Comparison of ENCODE assay signal across 2 cellular contexts in the genomic region with DNA sequence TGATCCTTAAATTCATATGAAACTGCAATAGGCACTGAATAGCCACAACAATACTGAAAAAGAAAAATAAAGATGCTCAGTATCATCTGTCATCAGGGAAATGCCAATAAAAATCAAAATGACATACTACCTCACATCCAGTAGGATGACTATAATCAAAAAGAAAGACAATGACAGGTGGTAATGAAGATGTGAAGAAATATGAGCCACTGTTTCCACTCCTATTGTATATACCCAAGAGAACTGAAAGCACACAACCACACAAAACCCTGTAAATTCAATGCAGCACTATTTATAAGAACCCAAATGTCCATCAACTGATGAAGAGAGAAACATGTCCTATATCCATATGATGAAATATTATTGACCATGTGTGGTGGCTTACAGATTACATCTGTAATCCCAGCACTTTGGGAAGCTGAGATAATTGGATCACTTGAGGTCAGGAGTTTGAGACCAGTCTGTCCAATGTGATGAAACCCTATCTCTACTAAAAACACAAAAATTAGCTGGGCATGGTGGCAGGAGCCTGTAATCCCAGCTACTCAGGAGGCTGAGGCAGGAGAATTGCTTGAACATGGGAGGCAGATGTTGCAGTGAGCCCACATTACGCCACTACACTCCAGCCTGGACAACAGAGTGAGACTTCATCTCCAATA.
TF ChIP-seq lines count a peak whose summit lies in the region.

No MANE protein-coding gene starts in this region.

TF ChIP-seq in K562, 482 proteins besides CTCF, POLR2A, EP300 and RAD21:
- no peak for TF ChIP-seq DIDO1 (tag; IDR thresholded peaks at IDR 0.05; ENCODE audit: low read depth)
- no peak for TF ChIP-seq SREBF1 (IDR thresholded peaks at IDR 0.05; ENCODE audit: borderline replicate concordance, low read depth, low read length)
- TF ChIP-seq ARID1B (IDR thresholded peaks at IDR 0.05): peak; percentile 52
- TF ChIP-seq MBD2 (IDR thresholded peaks at IDR 0.05; ENCODE audit: borderline replicate concordance, low read depth): no peak
- TF ChIP-seq TRIM24 (IDR thresholded peaks at IDR 0.05): peak; percentile 34 to 51; a peak in 3 of 4 replicates
- TF ChIP-seq TEAD4 (IDR thresholded peaks at IDR 0.05; ENCODE audit: low read length): 0 out of 2 replicates have a peak, but pooled peaks have one; percentile 13
- TF ChIP-seq TEAD4 (CRISPR knock-in tag; IDR thresholded peaks at IDR 0.05; ENCODE audit: borderline replicate concordance): no peak
- no peak for TF ChIP-seq HDGF (IDR thresholded peaks at IDR 0.05)
- no peak for TF ChIP-seq HDAC2 (IDR thresholded peaks at IDR 0.05)
- 0 out of 2 replicates have a peak, but pooled peaks have one; percentile 38 for TF ChIP-seq ZNF134 (CRISPR knock-in tag; conservative IDR thresholded peaks at IDR 0.05)
- TF ChIP-seq CBFA2T2 (conservative IDR thresholded peaks at IDR 0.05): peak; percentile 48
- TF ChIP-seq CBFA2T3 (IDR thresholded peaks at IDR 0.05): peak; percentile 73
- TF ChIP-seq ESRRA (IDR thresholded peaks at IDR 0.05; ENCODE audit: borderline replicate concordance, low read depth): no peak
- TF ChIP-seq TAL1 (IDR thresholded peaks at IDR 0.05): peak; percentile 61
- no peak for TF ChIP-seq BHLHE40 (IDR thresholded peaks at IDR 0.05; ENCODE audit: low read length)
- TF ChIP-seq, protein P1, sequence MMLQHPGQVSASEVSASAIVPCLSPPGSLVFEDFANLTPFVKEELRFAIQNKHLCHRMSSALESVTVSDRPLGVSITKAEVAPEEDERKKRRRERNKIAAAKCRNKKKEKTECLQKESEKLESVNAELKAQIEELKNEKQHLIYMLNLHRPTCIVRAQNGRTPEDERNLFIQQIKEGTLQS (IDR thresholded peaks at IDR 0.05): peak; percentile 28; the same call in 1 of the 2 replicates
- TF ChIP-seq, protein P1 (CRISPR knock-in tag; conservative IDR thresholded peaks at IDR 0.05): no peak
- no peak for TF ChIP-seq SIN3B (IDR thresholded peaks at IDR 0.05; ENCODE audit: low read depth)
- TF ChIP-seq KDM1A (IDR thresholded peaks at IDR 0.05): no peak
- no peak for TF ChIP-seq ZNF507 (tag; conservative IDR thresholded peaks at IDR 0.05)
- no peak for TF ChIP-seq PTRF (tag; IDR thresholded peaks at IDR 0.05)
- TF ChIP-seq NCOR1 (IDR thresholded peaks at IDR 0.05): peak; percentile 38; the same call in 1 of the 2 replicates
- TF ChIP-seq POLR2AphosphoS5 (IDR thresholded peaks at IDR 0.05; ENCODE audit: control insufficient read depth, insufficient read depth, low read depth, low read length): no peak
- no peak for TF ChIP-seq ZNF212 (CRISPR knock-in tag; IDR thresholded peaks at IDR 0.05)
- TF ChIP-seq ZNF12 (CRISPR knock-in tag; IDR thresholded peaks at IDR 0.05): no peak
- TF ChIP-seq FOXP4 (CRISPR knock-in tag; IDR thresholded peaks at IDR 0.05; ENCODE audit: borderline replicate concordance): no peak
- no peak for TF ChIP-seq GATAD2B (IDR thresholded peaks at IDR 0.05; ENCODE audit: borderline replicate concordance)
- TF ChIP-seq HINFP (tag; conservative IDR thresholded peaks at IDR 0.05; ENCODE audit: low read depth): no peak
- TF ChIP-seq ZNF584 (CRISPR knock-in tag; IDR thresholded peaks at IDR 0.05; ENCODE audit: low read depth): no peak
- no peak for TF ChIP-seq HNRNPK (IDR thresholded peaks at IDR 0.05; ENCODE audit: low read depth, low read length, poor library complexity, severe bottlenecking)

TF ChIP-seq in HepG2, 621 proteins besides CTCF, POLR2A, EP300 and RAD21:
- TF ChIP-seq REPIN1 (CRISPR knock-in tag; IDR thresholded peaks at IDR 0.05; ENCODE audit: borderline replicate concordance, low read depth) (no peak), XRCC5 (optimal IDR thresholded peaks at IDR 0.05; ENCODE audit: low read length) (no peak), ZKSCAN8 (CRISPR knock-in tag; IDR thresholded peaks at IDR 0.05; ENCODE audit: borderline replicate concordance) (no peak), ZNF549 (CRISPR knock-in tag; IDR thresholded peaks at IDR 0.05) (no peak), SALL1 (CRISPR knock-in tag; IDR thresholded peaks at IDR 0.05) (no peak), POLR2AphosphoS2 (IDR thresholded peaks at IDR 0.05; ENCODE audit: low read depth, low read length) (no peak), ZNF775 (CRISPR knock-in tag; IDR thresholded peaks at IDR 0.05; ENCODE audit: borderline replicate concordance) (no peak), ZNF121 (CRISPR knock-in tag; IDR thresholded peaks at IDR 0.05) (no peak), MED8 (CRISPR knock-in tag; IDR thresholded peaks at IDR 0.05; ENCODE audit: insufficient replicate concordance) (no peak), MLLT10 (CRISPR knock-in tag; IDR thresholded peaks at IDR 0.05) (no peak), ZSCAN25 (CRISPR knock-in tag; IDR thresholded peaks at IDR 0.05) (no peak), KAT8 (CRISPR knock-in tag; IDR thresholded peaks at IDR 0.05) (no peak), SATB2 (CRISPR knock-in tag; IDR thresholded peaks at IDR 0.05) (no peak), NKX3-1 (CRISPR knock-in tag; IDR thresholded peaks at IDR 0.05) (no peak), EHMT2 (IDR thresholded peaks at IDR 0.05; ENCODE audit: borderline replicate concordance, low read depth, low read length) (no peak), ZNF766 (CRISPR knock-in tag; IDR thresholded peaks at IDR 0.05; ENCODE audit: borderline replicate concordance) (no peak), ZNF20 (CRISPR knock-in tag; IDR thresholded peaks at IDR 0.05) (no peak)
- TF ChIP-seq, protein P2, sequence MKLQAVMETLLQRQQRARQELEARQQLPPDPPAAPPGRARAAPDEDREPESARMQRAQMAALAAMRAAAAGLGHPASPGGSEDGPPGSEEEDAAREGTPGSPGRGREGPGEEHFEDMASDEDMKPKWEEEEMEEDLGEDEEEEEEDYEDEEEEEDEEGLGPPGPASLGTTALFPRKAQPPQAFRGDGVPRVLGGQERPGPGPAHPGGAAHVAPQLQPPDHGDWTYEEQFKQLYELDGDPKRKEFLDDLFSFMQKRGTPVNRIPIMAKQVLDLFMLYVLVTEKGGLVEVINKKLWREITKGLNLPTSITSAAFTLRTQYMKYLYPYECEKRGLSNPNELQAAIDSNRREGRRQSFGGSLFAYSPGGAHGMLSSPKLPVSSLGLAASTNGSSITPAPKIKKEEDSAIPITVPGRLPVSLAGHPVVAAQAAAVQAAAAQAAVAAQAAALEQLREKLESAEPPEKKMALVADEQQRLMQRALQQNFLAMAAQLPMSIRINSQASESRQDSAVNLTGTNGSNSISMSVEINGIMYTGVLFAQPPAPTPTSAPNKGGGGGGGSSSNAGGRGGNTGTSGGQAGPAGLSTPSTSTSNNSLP (IDR thresholded peaks at IDR 0.05; ENCODE audit: low read depth, low read length): no peak
TF ChIP-seq in HepG2: peak in this region for 0.
